8 cellular contexts compared by ENCODE assay signal in the genomic region with DNA sequence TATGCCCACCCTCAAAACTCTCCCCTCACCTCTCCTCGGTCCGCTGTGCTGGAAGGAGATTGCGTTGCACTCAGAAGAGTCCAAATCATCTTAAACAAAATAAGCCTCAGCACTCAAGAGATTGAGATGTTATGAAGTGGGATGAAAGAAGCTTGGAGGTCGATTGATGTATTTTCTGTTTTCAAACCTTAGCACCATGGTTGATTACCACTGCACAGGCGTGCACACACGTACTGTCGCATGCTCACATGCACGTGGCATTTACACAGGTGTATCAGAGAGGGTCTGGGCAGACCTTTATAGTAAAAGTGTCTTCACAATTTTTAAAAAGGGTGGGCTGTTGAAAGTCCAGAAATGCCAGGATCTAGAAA. TPM values are rescaled to one million over a fixed set of nuclear protein-coding genes. Genes with fewer than 3 reads are reported as not detected.
DNase-seq lines count a peak whose midpoint lies in the region; FAIRE-seq lines count a peak whose summit lies in the region.

No MANE protein-coding gene starts in this region.

- H3K4me2 ChIP-seq in trophoblast cell (ENCODE audit: low read length): peak overlapping the region; percentile 80

- peak overlapping the region; percentile 42 for H3K27ac ChIP-seq in epithelial cell of prostate
- H3K27ac ChIP-seq in trophoblast cell (ENCODE audit: low read depth, low read length): no peak overlapping the region

- peaks cover 6% of the 10 kb centered on the region for H3K79me1 ChIP-seq in trophoblast cell (ENCODE audit: low read length)

- peak overlapping the region; percentile 81 for H4K8ac ChIP-seq in trophoblast cell (ENCODE audit: low read depth, low read length)

- no peaks in the 10 kb centered on the region for H3K9me3 ChIP-seq in ES-I3 (ENCODE audit: control insufficient read depth, insufficient read depth, low read length)
- no peaks in the 10 kb centered on the region for H3K9me3 ChIP-seq in NT2/D1 (ENCODE audit: insufficient read depth, low read length)
- no peaks in the 10 kb centered on the region for H3K9me3 ChIP-seq in trophoblast cell (ENCODE audit: insufficient read depth, low read depth, low read length)

- H3K4ac ChIP-seq in trophoblast cell (ENCODE audit: low read depth, low read length): no peak overlapping the region

- DNase-seq in NT2/D1 (ENCODE audit: low read depth, low spot score) (no peak), epithelial cell of prostate (ENCODE audit: low read depth, low spot score) (no peak), trophoblast cell (no peak), NCI-H128 (lab: John Stamatoyannopoulos, UW; ENCODE audit: unreplicated experiment) (no peak), HTR-8/SVneo (ENCODE audit: insufficient read length, low spot score) (no peak), NCI-H2029 (lab: John Stamatoyannopoulos, UW) (no peak)
- no peak for DNase-seq in stimulated activated CD4-positive, alpha-beta T cell treated with anti-CD3 and anti-CD28 coated beads, Interleukin-4, amount 100 ng/mL, for 24 hours

- no peaks in the 10 kb centered on the region for H3K79me2 ChIP-seq in trophoblast cell (ENCODE audit: control insufficient read depth, insufficient read depth, low read length, poor library complexity)

- no peak overlapping the region for H3K23ac ChIP-seq in trophoblast cell (ENCODE audit: low read length)

- H3K4me3 ChIP-seq in NT2/D1 (ENCODE audit: insufficient read length, low read depth) (peak overlapping the region; percentile 59), trophoblast cell (ENCODE audit: low read depth, low read length) (peak overlapping the region; percentile 5)

- H3K18ac ChIP-seq in trophoblast cell (ENCODE audit: low read length): no peak overlapping the region

- H3K36me3 ChIP-seq in ES-I3 (ENCODE audit: insufficient read depth, low read length) (peaks cover 3% of the 10 kb centered on the region; the same call in 1 of the 2 replicates), NT2/D1 (ENCODE audit: insufficient read depth, insufficient read length, low read length) (peaks cover 14% of the 10 kb centered on the region), trophoblast cell (ENCODE audit: control insufficient read depth in 1 of 2, insufficient read depth in 2 of 2, low read length in 2 of 2) (no peaks in the 10 kb centered on the region)

- no peak for FAIRE-seq in HTR-8/SVneo (lab: Jason Lieb, UNC)

- H3K4me1 ChIP-seq in ES-I3 (ENCODE audit: insufficient read depth, low read length): peaks cover 10% of the 10 kb centered on the region
- H3K4me1 ChIP-seq in NT2/D1 (ENCODE audit: insufficient read depth, insufficient read length): peaks cover 3% of the 10 kb centered on the region
- peaks cover 0 to 3% of the 10 kb centered on the region in 2 experiments for H3K4me1 ChIP-seq in trophoblast cell (ENCODE audit: control insufficient read depth in 1 of 2, insufficient read depth in 2 of 2, low read length in 2 of 2)

- H3K14ac ChIP-seq in trophoblast cell (ENCODE audit: low read length): peak overlapping the region; percentile 14

- H3K27me3 ChIP-seq in NT2/D1 (ENCODE audit: insufficient read depth, insufficient read length): no peaks in the 10 kb centered on the region
- H3K27me3 ChIP-seq in trophoblast cell (ENCODE audit: insufficient read depth, low read length): no peaks in the 10 kb centered on the region

- H2AFZ ChIP-seq in trophoblast cell (ENCODE audit: insufficient read depth, low read length, poor library complexity): peak overlapping the region; percentile 81

- WGBS in trophoblast cell (ENCODE audit: extremely low coverage, insufficient coverage, insufficient read length): no CpG with 5 or more reads among the region's 8 CpGs

- no peak overlapping the region for H2AK5ac ChIP-seq in trophoblast cell (ENCODE audit: low read length)

- peak overlapping the region; percentile 39 for H2BK5ac ChIP-seq in trophoblast cell (ENCODE audit: low read depth, low read length, poor library complexity)

- H4K91ac ChIP-seq in trophoblast cell (ENCODE audit: low read depth, low read length): peak overlapping the region; percentile 61

- H3K9ac ChIP-seq in ES-I3 (ENCODE audit: low read depth, low read length) (peak overlapping the region; percentile 71), NT2/D1 (ENCODE audit: insufficient read length, low read depth) (peak overlapping the region; percentile 39), trophoblast cell (ENCODE audit: low read length) (peak overlapping the region; percentile 67)

- no peak overlapping the region for H2BK12ac ChIP-seq in trophoblast cell (ENCODE audit: low read length)

- H2BK120ac ChIP-seq in trophoblast cell (ENCODE audit: insufficient read depth, low read length, poor library complexity): no peak overlapping the region

- H4K12ac ChIP-seq in trophoblast cell (ENCODE audit: low read depth, low read length): peak overlapping the region; percentile 40

RNA-seq across cellular contexts. Expression of gene AGPAT4, which starts 0.6 kb away (rescaled TPM):
- 10.5 and 11.6 TPM in 2 replicates for polyA plus RNA-seq in trophoblast cell (2013)
